28 cellular contexts compared by ENCODE assay signal in the genomic region with DNA sequence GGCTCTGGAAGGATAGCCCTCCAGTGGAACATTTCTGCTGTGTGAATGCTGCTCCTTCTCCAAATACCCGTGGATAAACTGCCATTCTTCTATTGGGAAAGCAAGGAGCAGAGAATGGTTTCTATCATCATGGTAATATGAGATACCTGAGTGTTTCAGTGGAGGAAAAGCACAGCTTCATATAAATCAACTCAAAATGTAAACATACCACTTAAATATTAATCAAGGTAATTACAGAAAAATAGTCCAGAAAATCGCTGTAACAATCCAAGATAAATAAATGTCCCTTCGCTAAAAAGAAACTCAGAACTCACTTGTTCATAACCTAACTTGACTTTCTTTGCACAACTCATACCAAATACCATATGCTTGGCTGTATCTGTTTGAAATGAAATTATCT.
"Had no signal": no experiment of that assay in that cellular context is flagged by ENCODE, and none has a peak within 500 bp of the region (broad histone marks: within the 10 kb centered on the region; RNA-seq: fewer than 3 reads in every experiment).

No MANE protein-coding gene starts in this region.

- DNase-seq: activated CD4-positive, alpha-beta memory T cell treated with anti-CD3 and anti-CD28 coated beads for 36 hours; activated CD4-positive, alpha-beta T cell treated with anti-CD3 and anti-CD28 coated beads, Interleukin-2, amount 10 ng/mL, durations not matched to agents 24 days and 14 days; activated CD8-positive, alpha-beta memory T cell treated with anti-CD3 and anti-CD28 coated beads, Interleukin-2, amount 50 U/mL, for 4 hours; activated gamma-delta T cell treated with Interleukin-2 at 50 U/mL for 16 hours; activated naive CD8-positive, alpha-beta T cell treated with anti-CD3 and anti-CD28 coated beads, Interleukin-2, amount 50 U/mL, for 24 hours; activated T-cell treated with anti-CD3 and anti-CD28 coated beads, Interleukin-2, amount 50 U/mL, for 1 hour; amygdala; central memory CD4-positive, alpha-beta T cell; islet precursor cell; left ventricle myocardium superior; midbrain; naive thymus-derived CD8-positive, alpha-beta T cell; occipital lobe; psoas muscle; stimulated activated CD4-positive, alpha-beta T cell treated with anti-CD3 and anti-CD28 coated beads, Interleukin-1b, Interleukin-23, amount 100 ng/mL, for 48 hours; stimulated activated naive B cell treated with anti-CD40 and anti-IgM and Interleukin-4, amounts not matched to agents 10 μg/mL and 1 μg/mL and 100 μg/mL, for 72 hours; stomach; T1000; thyroid gland; upper lobe of right lung; WERI-Rb-1 had no signal

- H3K36me3 ChIP-seq: breast epithelium, gastroesophageal sphincter, neural progenitor cell, stomach, thyroid gland, upper lobe of right lung, WERI-Rb-1 had no signal

- H2AFZ ChIP-seq: hepatocyte, neural progenitor cell, parathyroid adenoma had no signal

- H3K9me3 ChIP-seq: breast epithelium, gastroesophageal sphincter, psoas muscle, stomach, thyroid gland, upper lobe of right lung had no signal

- ATAC-seq: activated CD4-positive, CD25-positive, alpha-beta regulatory T cell treated with anti-CD3 and anti-CD28 coated beads, Interleukin-2, amount 50 U/mL, for 24 hours; activated naive CD8-positive, alpha-beta T cell treated with anti-CD3 and anti-CD28 coated beads, Interleukin-2, amount 50 U/mL, for 24 hours; gastroesophageal sphincter; left ventricle myocardium superior; naive thymus-derived CD8-positive, alpha-beta T cell; psoas muscle; stimulated activated naive B cell treated with anti-CD40 and anti-IgM and Interleukin-4, amounts not matched to agents 10 μg/mL and 1 μg/mL and 100 μg/mL, for 72 hours; upper lobe of right lung had no signal

- H3K4me2 ChIP-seq: hepatocyte, smooth muscle cell had no signal

- H3K79me2 ChIP-seq: parathyroid adenoma had no signal

- H3K27ac ChIP-seq: breast epithelium, gastroesophageal sphincter, hepatocyte, neural progenitor cell, parathyroid adenoma, psoas muscle, stomach, thyroid gland, upper lobe of right lung, WERI-Rb-1 had no signal

- H3K27me3 ChIP-seq: breast epithelium, gastroesophageal sphincter, hepatocyte, neural progenitor cell, stomach, thyroid gland, upper lobe of right lung had no signal

- H3K4me3 ChIP-seq: breast epithelium, gastroesophageal sphincter, hepatocyte, neural progenitor cell, psoas muscle, smooth muscle cell, stomach, thyroid gland, upper lobe of right lung had no signal

- H3K4me1 ChIP-seq: parathyroid adenoma, psoas muscle had no signal

- H3K9ac ChIP-seq: neural progenitor cell, parathyroid adenoma had no signal
